In the genomic region with DNA sequence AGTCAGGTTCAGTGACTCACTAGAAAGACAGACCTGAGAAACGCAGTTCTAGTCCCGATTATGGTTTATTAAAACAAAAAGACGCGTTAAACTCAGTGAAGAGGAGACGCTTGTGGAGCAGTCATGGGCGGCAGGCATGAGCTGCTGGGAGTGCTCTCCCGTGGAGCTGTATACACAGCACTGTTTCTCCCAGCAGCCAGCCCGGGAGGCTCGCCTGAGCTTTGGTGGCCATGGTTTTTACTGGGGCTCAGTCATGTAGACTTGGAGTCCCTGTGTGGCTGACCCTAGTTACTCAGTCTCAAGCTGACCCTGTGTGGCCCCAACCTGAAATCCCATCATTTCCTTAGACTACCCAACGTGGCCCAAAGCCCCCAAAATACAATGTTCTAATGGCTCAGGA, we compare ENCODE assay signal across 20 cellular contexts. TPM values are rescaled to one million over a fixed set of nuclear protein-coding genes. Genes with fewer than 3 reads are reported as not detected.
DNase-seq lines count a peak whose midpoint lies in the region; ATAC-seq and TF ChIP-seq lines count a peak whose summit lies in the region.
"Had no signal": no experiment of that assay in that cellular context is flagged by ENCODE, and none has a peak within 500 bp of the region (broad histone marks: within the 10 kb centered on the region; RNA-seq: fewer than 3 reads in every experiment).

No MANE protein-coding gene starts in this region.

- H3K4me2 ChIP-seq in mesenchymal stem cell (ENCODE audit: low read length, poor library complexity, severe bottlenecking): no peak overlapping the region

- no peaks in the 10 kb centered on the region for H3K79me1 ChIP-seq in mesenchymal stem cell (replicated peaks; ENCODE audit: low read length, poor library complexity, severe bottlenecking)

- DNase-seq in left ventricle myocardium superior: peak; percentile 7
- DNase-seq in left ventricle myocardium inferior: no peak
- DNase-seq in glutamatergic neuron: peak; percentile 6
- DNase-seq in spleen: peak; percentile 41
- DNase-seq in mesenchymal stem cell: no peak
- DNase-seq in tibial nerve (ENCODE audit: low spot score in 2 of 2): no peak
- DNase-seq: C1 segment of cervical spinal cord; Calu3; CD4-positive, alpha-beta memory T cell; COR-L47; DMS79 treated with DMSO at 0.1 percent for 48 hours; GF-D8; GOT3; HFFc6 had no signal

- H3K27me3 ChIP-seq in left ventricle myocardium inferior (ENCODE audit: low read depth) (peaks cover 89% of the 10 kb centered on the region), spleen (replicated peaks in 1 of 7) (peaks cover 0 to 73% (median 3%) of the 10 kb centered on the region in 7 donors), mesenchymal stem cell (ENCODE audit: control insufficient read depth in 1 of 2, insufficient read depth in 1 of 2, low read length in 2 of 2) (peaks cover 37 to 67% of the 10 kb centered on the region in 2 experiments), tibial nerve (peaks cover 0 to 60% of the 10 kb centered on the region in 2 donors)

- no peak overlapping the region for H3K4ac ChIP-seq in mesenchymal stem cell (ENCODE audit: low read depth in 1 of 2, low read length in 2 of 2)

- no peak overlapping the region for H3K14ac ChIP-seq in mesenchymal stem cell (ENCODE audit: low read length in 2 of 2)

- H2AK5ac ChIP-seq in mesenchymal stem cell (ENCODE audit: low read length, severe bottlenecking): no peak overlapping the region

- no peaks in the 10 kb centered on the region for H3K9me3 ChIP-seq in left ventricle myocardium inferior (replicated peaks)
- H3K9me3 ChIP-seq in spleen: peaks cover 0 to 9% (median 0%) of the 10 kb centered on the region in 8 donors
- no peaks in the 10 kb centered on the region for H3K9me3 ChIP-seq in mesenchymal stem cell (ENCODE audit: control insufficient read depth, low read length)
- H3K9me3 ChIP-seq in tibial nerve: no peaks in the 10 kb centered on the region
- H3K9me3 ChIP-seq: HAP-1 had no signal

- peaks cover 6% of the 10 kb centered on the region for H3K36me3 Mint-ChIP-seq in glutamatergic neuron (ENCODE audit: unreplicated experiment)
- H3K36me3 Mint-ChIP-seq: CD4-positive, alpha-beta memory T cell had no signal

- H3K36me3 ChIP-seq in left ventricle myocardium inferior (no peaks in the 10 kb centered on the region), spleen (no peaks in the 10 kb centered on the region), mesenchymal stem cell (ENCODE audit: control insufficient read depth in 1 of 2, insufficient read depth in 2 of 2, low read depth in 1 of 2, low read length in 2 of 2) (no peaks in the 10 kb centered on the region), tibial nerve (no peaks in the 10 kb centered on the region)
- H3K36me3 ChIP-seq: HAP-1 had no signal

- H3K27ac Mint-ChIP-seq in glutamatergic neuron (ENCODE audit: unreplicated experiment): no peak overlapping the region
- H3K27ac Mint-ChIP-seq: CD4-positive, alpha-beta memory T cell; HFFc6 had no signal

- no peak overlapping the region for H3K18ac ChIP-seq in mesenchymal stem cell (ENCODE audit: low read depth in 1 of 2, low read length in 2 of 2)

- H2AFZ ChIP-seq in mesenchymal stem cell (ENCODE audit: low read depth, low read length): no peak overlapping the region

- no peak overlapping the region for H3K9ac ChIP-seq in mesenchymal stem cell (ENCODE audit: low read length)

- peaks cover 15% of the 10 kb centered on the region for H3K27me3 Mint-ChIP-seq in glutamatergic neuron (ENCODE audit: unreplicated experiment)

- no peak for ATAC-seq in left ventricle myocardium superior

- H3K27ac ChIP-seq in left ventricle myocardium inferior (replicated peaks) (no peak overlapping the region), spleen (no peak overlapping the region), mesenchymal stem cell (ENCODE audit: low read length, poor library complexity, severe bottlenecking) (no peak overlapping the region), tibial nerve (no peak overlapping the region)

- H2BK5ac ChIP-seq in mesenchymal stem cell (ENCODE audit: low read depth, low read length, poor library complexity, severe bottlenecking): no peak overlapping the region

- no peak overlapping the region for H2BK15ac ChIP-seq in mesenchymal stem cell (ENCODE audit: low read depth, poor library complexity, severe bottlenecking)

- H2BK12ac ChIP-seq in mesenchymal stem cell (ENCODE audit: low read length in 2 of 2): no peak overlapping the region

- no peaks in the 10 kb centered on the region for H3K4me1 ChIP-seq in left ventricle myocardium inferior
- H3K4me1 ChIP-seq in spleen: no peaks in the 10 kb centered on the region
- no peaks in the 10 kb centered on the region for H3K4me1 ChIP-seq in mesenchymal stem cell (ENCODE audit: control insufficient read depth, insufficient read depth, low read depth, low read length)
- H3K4me1 ChIP-seq in tibial nerve: no peaks in the 10 kb centered on the region
- H3K4me1 ChIP-seq: HAP-1 had no signal

- TF ChIP-seq POLR2A in spleen (IDR thresholded peaks at IDR 0.05) (no peak), tibial nerve (IDR thresholded peaks at IDR 0.05) (no peak)

- no peak overlapping the region for H3K4me3 ChIP-seq in left ventricle myocardium inferior
- no peak overlapping the region for H3K4me3 ChIP-seq in spleen
- H3K4me3 ChIP-seq in mesenchymal stem cell (ENCODE audit: insufficient read depth in 1 of 2, low read depth in 1 of 2, low read length in 2 of 2): no peak overlapping the region
- no peak overlapping the region for H3K4me3 ChIP-seq in tibial nerve
- H3K4me3 ChIP-seq: HAP-1 had no signal

- WGBS in spleen, 5 donors: 82 to 95% (median 87%) methylated on average over 10 of the region's 10 CpGs
- WGBS in mesenchymal stem cell: 90% methylated on average over 9 of the region's 10 CpGs
- WGBS in tibial nerve, 2 donors: 90 to 94% methylated on average over 10 of the region's 10 CpGs

- peaks cover 6% of the 10 kb centered on the region for H3K4me1 Mint-ChIP-seq in glutamatergic neuron (ENCODE audit: low read depth, unreplicated experiment)
- H3K4me1 Mint-ChIP-seq: CD4-positive, alpha-beta memory T cell had no signal

- H3K4me3 Mint-ChIP-seq in glutamatergic neuron (ENCODE audit: unreplicated experiment): no peak overlapping the region
- H3K4me3 Mint-ChIP-seq: CD4-positive, alpha-beta memory T cell; HFFc6 had no signal

- no peak for TF ChIP-seq EP300 in tibial nerve (IDR thresholded peaks at IDR 0.05)

- no peak overlapping the region for H4K8ac ChIP-seq in mesenchymal stem cell (ENCODE audit: low read length)

- H4K91ac ChIP-seq in mesenchymal stem cell (ENCODE audit: low read length): no peak overlapping the region

- H3K23ac ChIP-seq in mesenchymal stem cell (ENCODE audit: low read length in 2 of 2): no peak overlapping the region

- TF ChIP-seq CTCF in left ventricle myocardium inferior (IDR thresholded peaks at IDR 0.05; ENCODE audit: borderline replicate concordance): no peak
- TF ChIP-seq CTCF in glutamatergic neuron (IDR thresholded peaks at IDR 0.05; ENCODE audit: partially characterized antibody, unreplicated experiment): no peak
- no peak for TF ChIP-seq CTCF in spleen (IDR thresholded peaks at IDR 0.05 in 8 of 11, conservative IDR thresholded peaks at IDR 0.05 in 3 of 11)
- no peak for TF ChIP-seq CTCF in tibial nerve (IDR thresholded peaks at IDR 0.05)

- H3K9me3 Mint-ChIP-seq in glutamatergic neuron (ENCODE audit: unreplicated experiment): peaks cover 15% of the 10 kb centered on the region

- no peak overlapping the region for H2BK120ac ChIP-seq in mesenchymal stem cell (ENCODE audit: low read depth, low read length)

- intact Hi-C loops in left ventricle myocardium superior (cut with micrococcal nuclease) (no loop called here), left ventricle myocardium inferior (cut with micrococcal nuclease) (no loop called here), spleen (cut with DNase I; ENCODE audit: low total_unique reads) (no loop called here)

RNA-seq across cellular contexts. Expression of a gene that starts 41.2 kb away (rescaled TPM):
- not detected for total RNA-seq in left ventricle myocardium superior
- total RNA-seq in left ventricle myocardium inferior: not detected
- total RNA-seq in glutamatergic neuron (ENCODE audit: unreplicated experiment): 23.9 TPM
- not detected for total RNA-seq in spleen
- not detected for polyA plus RNA-seq in spleen
- polyA plus RNA-seq in mesenchymal stem cell (2013, experiment 1 of 2): not detected
- polyA plus RNA-seq in mesenchymal stem cell (2013, experiment 2 of 2): not detected
- total RNA-seq in tibial nerve: not detected
- total RNA-seq: A172; A673; Calu3; CD4-positive, alpha-beta memory T cell; Daoy; G401; HFFc6 had no signal
- polyA plus RNA-seq: BJ; CD4-positive, alpha-beta memory T cell had no signal

Comparison
In these comparisons a context has a peak if more than half of its experiments do, and no peak if none do; other contexts are left out.
1. DNase-seq: peak in left ventricle myocardium superior (single experiment), glutamatergic neuron (single experiment) and spleen (single experiment); none in left ventricle myocardium inferior (single experiment), mesenchymal stem cell (single experiment) and tibial nerve (0 of 2).
2. RNA of a gene that starts 41.2 kb away (total RNA-seq): 23.9 TPM in glutamatergic neuron (single experiment); not detected in left ventricle myocardium inferior (single experiment), not detected in left ventricle myocardium superior (single experiment), not detected in spleen and not detected in tibial nerve; every median in the first group is over 10 times any median in the second.